Comparison of ENCODE assay signal across 14 cellular contexts in the genomic region with DNA sequence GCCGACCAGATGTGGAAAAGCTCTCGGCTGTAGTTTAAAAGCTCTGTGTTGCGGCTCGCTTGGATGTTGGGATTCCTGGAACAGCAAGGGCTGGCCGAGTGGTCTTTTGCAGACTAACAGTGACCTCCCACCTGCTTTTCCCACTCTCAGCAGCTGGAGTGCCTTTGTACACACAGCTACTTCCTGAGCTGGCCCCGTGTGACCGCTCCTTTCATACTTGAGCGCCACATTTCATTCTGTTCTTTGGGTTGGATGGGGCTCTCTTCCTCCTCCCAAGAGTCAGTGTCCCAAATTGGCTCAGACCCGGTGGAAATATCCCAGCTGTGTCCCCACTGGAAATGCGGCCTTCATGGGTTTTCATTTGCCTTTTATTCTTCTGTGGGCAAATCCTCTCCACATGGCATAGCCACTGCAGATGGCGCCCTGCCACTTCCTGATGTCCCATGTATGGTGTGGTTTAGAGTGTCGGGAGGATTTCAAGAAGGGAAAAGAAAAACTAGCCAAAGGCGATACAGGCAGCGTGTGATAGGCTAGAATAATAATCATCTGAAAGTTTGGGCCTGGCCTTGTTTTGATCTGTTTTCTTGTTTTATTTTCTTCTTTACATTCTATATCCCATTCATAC.
A peak's percentile ranks its signal among the peaks of the same experiment; 100 is the strongest.
DNase-seq lines count a peak whose midpoint lies in the region; ATAC-seq and TF ChIP-seq lines count a peak whose summit lies in the region.
"Had no signal": no experiment of that assay in that cellular context is flagged by ENCODE, and none has a peak within 500 bp of the region (broad histone marks: within the 10 kb centered on the region; RNA-seq: fewer than 3 reads in every experiment).

No MANE protein-coding gene starts in this region.

- TF ChIP-seq POLR2A in IMR-90 (IDR thresholded peaks at IDR 0.05; ENCODE audit: low read depth, low read length) (no peak), right lobe of liver (IDR thresholded peaks at IDR 0.05) (no peak)

- H3K36me3 Mint-ChIP-seq in activated T-helper 1 cell treated with anti-CD3 and anti-CD28 coated beads, Interleukin-12 subunit alpha, Interleukin-12 subunit beta, Interleukin-2, Interleukin-4 antibody, amounts not matched to agents 30 ng/mL and 10 ng/mL and 1 ng/mL, durations not matched to agents 14 hours and 24 hours and 36 hours (ENCODE audit: low read depth) = no peaks in the 10 kb centered on the region

- no peak overlapping the region for H2BK5ac ChIP-seq in IMR-90 (ENCODE audit: low read depth, low read length, poor library complexity, severe bottlenecking)

- H3K9me3 ChIP-seq in BLaER1 (no peaks in the 10 kb centered on the region), IMR-90 (ENCODE audit: control insufficient read depth, insufficient read depth, low read length) (no peaks in the 10 kb centered on the region), SK-N-MC (ENCODE audit: low read depth, low read length) (no peaks in the 10 kb centered on the region), right lobe of liver (no peaks in the 10 kb centered on the region)

- no peak overlapping the region for H3K23ac ChIP-seq in IMR-90 (ENCODE audit: low read depth, low read length)

- no peak overlapping the region for H2AFZ ChIP-seq in IMR-90 (replicated peaks; ENCODE audit: low read length, poor library complexity)

- H4K20me1 ChIP-seq in BLaER1 (peaks cover 40% of the 10 kb centered on the region), IMR-90 (ENCODE audit: insufficient read depth, low read length) (no peaks in the 10 kb centered on the region)

- intact Hi-C loops in IMR-90 (cut with micrococcal nuclease) (loop anchor here (2.0 kb wide), 1 partner anchor 67 kb away; no protein-coding TSS in a partner anchor), right lobe of liver (cut with DNase I) (no loop called here)
- intact Hi-C loops in activated T-helper 1 cell treated with anti-CD3 and anti-CD28 coated beads, Interleukin-12 subunit alpha, Interleukin-12 subunit beta, Interleukin-2, Interleukin-4 antibody, amounts not matched to agents 30 ng/mL and 10 ng/mL and 1 ng/mL, durations not matched to agents 14 hours and 24 hours and 36 hours (cut with micrococcal nuclease) = no loop called here

- peak overlapping the region; percentile 25 for H2AK5ac ChIP-seq in IMR-90 (ENCODE audit: low read depth, low read length)

- H3K27ac Mint-ChIP-seq in activated T-helper 1 cell treated with anti-CD3 and anti-CD28 coated beads, Interleukin-12 subunit alpha, Interleukin-12 subunit beta, Interleukin-2, Interleukin-4 antibody, amounts not matched to agents 30 ng/mL and 10 ng/mL and 1 ng/mL, durations not matched to agents 14 hours and 24 hours and 36 hours = no peak overlapping the region

- peaks cover 3 to 26% of the 10 kb centered on the region in 2 experiments; a peak in 2 of 4 replicates for H3K79me1 ChIP-seq in IMR-90 (ENCODE audit: low read depth in 1 of 2, low read length in 2 of 2)

- H3K56ac ChIP-seq in IMR-90 (ENCODE audit: extremely low read depth, insufficient read depth, low read length) = no peak overlapping the region

- peaks cover 12% of the 10 kb centered on the region for H3K36me3 ChIP-seq in BLaER1
- H3K36me3 ChIP-seq in IMR-90 (ENCODE audit: control insufficient read depth, insufficient read depth, low read length) = no peaks in the 10 kb centered on the region
- no peaks in the 10 kb centered on the region; the same call in 1 of the 2 replicates for H3K36me3 ChIP-seq in SK-N-MC (ENCODE audit: insufficient read depth, low read length)
- H3K36me3 ChIP-seq in right lobe of liver = no peaks in the 10 kb centered on the region

- peaks cover 18% of the 10 kb centered on the region for H3K9me1 ChIP-seq in IMR-90 (ENCODE audit: insufficient read depth, low read length)

- 0 out of 2 replicates have a peak overlapping the region, but pooled peaks have one; percentile 8 for H2BK120ac ChIP-seq in IMR-90 (ENCODE audit: low read depth, low read length)

- no peak overlapping the region for H3K18ac ChIP-seq in IMR-90 (ENCODE audit: low read depth, low read length)

- TF ChIP-seq CTCF in IMR-90 (conservative IDR thresholded peaks at IDR 0.05; ENCODE audit: low read depth, low read length) = no peak
- no peak for TF ChIP-seq CTCF in right lobe of liver (IDR thresholded peaks at IDR 0.05)

- no TSS peak for BruUV-seq in IMR-90 (replicated peaks; lab: Mats Ljungman, UMichigan)

- no peak overlapping the region for H3K9ac ChIP-seq in BLaER1
- H3K9ac ChIP-seq in IMR-90 (ENCODE audit: low read depth, low read length) = no peak overlapping the region
- H3K9ac ChIP-seq in SK-N-MC (ENCODE audit: insufficient read length) = no peak overlapping the region

- peak overlapping the region; percentile 33 for H3K4ac ChIP-seq in IMR-90 (ENCODE audit: low read depth, low read length)

- in situ Hi-C loops in IMR-90 (cut with MboI; ENCODE audit: low sequenced_read_pairs) = no loop called here

- no peak for DNase-seq in IMR-90
- no peak for DNase-seq in SK-N-MC (ENCODE audit: low read depth, low spot score)
- no peak for DNase-seq in right lobe of liver
- DNase-seq in T-helper 9 cell = no peak
- no peak for DNase-seq in activated CD8-positive, alpha-beta memory T cell treated with anti-CD3 and anti-CD28 coated beads, Interleukin-2, amount 50 U/mL, for 4 hours
- DNase-seq in activated T-helper 1 cell treated with anti-CD3 and anti-CD28 coated beads, Interleukin-12 subunit alpha, Interleukin-12 subunit beta, Interleukin-2, Interleukin-4 antibody, amounts not matched to agents 30 ng/mL and 10 ng/mL and 1 ng/mL, durations not matched to agents 14 hours and 24 hours and 36 hours (ENCODE audit: low spot score) = no peak
- DNase-seq: activated CD8-positive, alpha-beta memory T cell treated with anti-CD3 and anti-CD28 coated beads, Interleukin-2, amount 50 U/mL, for 48 hours; GOT3; mesendoderm; NCI-H187 treated with DMSO at 0.1 percent for 48 hours; stimulated activated CD8-positive, alpha-beta memory T cell treated with anti-CD3 and anti-CD28 coated beads, Interleukin-4, amount 100 ng/mL, for 48 hours had no signal

- no peaks in the 10 kb centered on the region for H3K27me3 Mint-ChIP-seq in activated T-helper 1 cell treated with anti-CD3 and anti-CD28 coated beads, Interleukin-12 subunit alpha, Interleukin-12 subunit beta, Interleukin-2, Interleukin-4 antibody, amounts not matched to agents 30 ng/mL and 10 ng/mL and 1 ng/mL, durations not matched to agents 14 hours and 24 hours and 36 hours (ENCODE audit: insufficient read depth)

- peak overlapping the region; percentile 8; the same call in 1 of the 2 replicates for H2BK20ac ChIP-seq in IMR-90 (ENCODE audit: low read depth, low read length)

- no peaks in the 10 kb centered on the region for H3K27me3 ChIP-seq in BLaER1
- H3K27me3 ChIP-seq in IMR-90 (ENCODE audit: control insufficient read depth, insufficient read depth, low read length) = no peaks in the 10 kb centered on the region
- H3K27me3 ChIP-seq in right lobe of liver = no peaks in the 10 kb centered on the region

- H3K14ac ChIP-seq in IMR-90 (replicated peaks; ENCODE audit: low read depth, low read length) = no peak overlapping the region

- H4K8ac ChIP-seq in IMR-90 (ENCODE audit: low read depth in 2 of 2, low read length in 2 of 2) = no peak overlapping the region

- no peak overlapping the region for H3K4me3 Mint-ChIP-seq in activated T-helper 1 cell treated with anti-CD3 and anti-CD28 coated beads, Interleukin-12 subunit alpha, Interleukin-12 subunit beta, Interleukin-2, Interleukin-4 antibody, amounts not matched to agents 30 ng/mL and 10 ng/mL and 1 ng/mL, durations not matched to agents 14 hours and 24 hours and 36 hours

- WGBS in IMR-90 (ENCODE audit: extremely low coverage in 2 of 2, insufficient read length in 1 of 2), 2 experiments = 89% methylated on average over 3 of the region's 14 CpGs; no CpG with 5 or more reads in 1 of the 2 experiments
- WGBS in right lobe of liver (ENCODE audit: insufficient coverage, low coverage, low lambda C conversion rate, missing lambda C conversion rate) = 87% methylated on average over 13 of the region's 14 CpGs

- H3K27ac ChIP-seq in BLaER1 = no peak overlapping the region
- H3K27ac ChIP-seq in IMR-90 (ENCODE audit: insufficient read depth, low read length) = no peak overlapping the region
- H3K27ac ChIP-seq in SK-N-MC = peak overlapping the region; percentile 77
- H3K27ac ChIP-seq in right lobe of liver = peak overlapping the region; percentile 45 to 54 (median 53)
- H3K27ac ChIP-seq: skin epidermis had no signal

- H4K5ac ChIP-seq in IMR-90 (ENCODE audit: low read depth, low read length) = no peak overlapping the region

- H3K4me2 ChIP-seq in BLaER1 = peak overlapping the region; percentile 65
- H3K4me2 ChIP-seq in IMR-90 (ENCODE audit: low read depth, low read length) = no peak overlapping the region

- no peak overlapping the region for H4K91ac ChIP-seq in IMR-90 (ENCODE audit: insufficient read depth, low read depth, low read length)

- H2BK15ac ChIP-seq in IMR-90 (ENCODE audit: low read depth, low read length) = peak overlapping the region; percentile 26; the same call in 1 of the 3 replicates

- POLR2A ChIA-PET in IMR-90 (lab: Charles Lee; ENCODE audit: unreplicated experiment) = no interaction called here

- H3K9me3 Mint-ChIP-seq in activated T-helper 1 cell treated with anti-CD3 and anti-CD28 coated beads, Interleukin-12 subunit alpha, Interleukin-12 subunit beta, Interleukin-2, Interleukin-4 antibody, amounts not matched to agents 30 ng/mL and 10 ng/mL and 1 ng/mL, durations not matched to agents 14 hours and 24 hours and 36 hours = no peaks in the 10 kb centered on the region

- H3K4me3 ChIP-seq in BLaER1 (no peak overlapping the region), IMR-90 (ENCODE audit: insufficient read depth, low read depth, low read length) (no peak overlapping the region), SK-N-MC (peak overlapping the region; percentile 39), right lobe of liver (no peak overlapping the region)
- H3K4me3 ChIP-seq: skin epidermis had no signal

- CTCF ChIA-PET in IMR-90 (lab: Yijun Ruan, JAX) = interaction anchor here (0.6 kb wide), 2 partner anchors 339 to 463 kb away, joined by 3 to 5 read pairs; no protein-coding TSS in a partner anchor

- no peaks in the 10 kb centered on the region for H3K4me1 Mint-ChIP-seq in activated T-helper 1 cell treated with anti-CD3 and anti-CD28 coated beads, Interleukin-12 subunit alpha, Interleukin-12 subunit beta, Interleukin-2, Interleukin-4 antibody, amounts not matched to agents 30 ng/mL and 10 ng/mL and 1 ng/mL, durations not matched to agents 14 hours and 24 hours and 36 hours (ENCODE audit: low read depth)

- no peak overlapping the region for H2AK9ac ChIP-seq in IMR-90 (replicated peaks; ENCODE audit: low read depth, low read length, poor library complexity)

- peaks cover 43% of the 10 kb centered on the region for H3K4me1 ChIP-seq in BLaER1
- peaks cover 19% of the 10 kb centered on the region for H3K4me1 ChIP-seq in IMR-90 (ENCODE audit: control insufficient read depth, insufficient read depth, low read length)
- peaks cover 0 to 56% (median 25%) of the 10 kb centered on the region in 4 donors for H3K4me1 ChIP-seq in right lobe of liver

- dilution Hi-C loops in IMR-90 (cut with HindIII; ENCODE audit: low sequenced_read_pairs, unreplicated experiment) = no loop called here

- no peak for TF ChIP-seq RAD21 in IMR-90 (IDR thresholded peaks at IDR 0.05; ENCODE audit: low read length)

- no peak for ATAC-seq in IMR-90 (ENCODE audit: low read depth)
- peak in 2 of 4 donors; percentile 5 to 7 for ATAC-seq in right lobe of liver
- ATAC-seq in GM21360 (IDR thresholded peaks at IDR 0.05; ENCODE audit: unreplicated experiment) = no peak

Comparison
In these comparisons a context has a peak if more than half of its experiments do, and no peak if none do; other contexts are left out.
1. H3K27ac ChIP-seq: peak in SK-N-MC (single experiment) and right lobe of liver (3 of 3); none in BLaER1 (single experiment) and IMR-90 (single experiment).